ENCODE assay signal across 2 cellular contexts in genomic region chr20:46293084-46293483, GRCh38.
TF ChIP-seq lines count a peak whose summit lies in the region.

No MANE protein-coding gene starts in this region.

TF ChIP-seq in K562, 482 proteins besides CTCF, POLR2A, EP300 and RAD21 (continues in another document):
- TF ChIP-seq AFF1 (IDR thresholded peaks at IDR 0.05; ENCODE audit: low read depth in 1 of 2, partially characterized antibody in 2 of 2) = peak in 1 of 2 experiments; percentile 39
- TF ChIP-seq ESRRB (CRISPR knock-in tag; IDR thresholded peaks at IDR 0.05; ENCODE audit: borderline replicate concordance) = no peak
- peak; percentile 82 for TF ChIP-seq EGR1 (conservative IDR thresholded peaks at IDR 0.05)
- peak in 1 of 2 experiments; percentile 73; a peak in 2 of 4 replicates for TF ChIP-seq SIN3A (IDR thresholded peaks at IDR 0.05; ENCODE audit: borderline replicate concordance in 2 of 2, control insufficient read depth in 1 of 2, low read depth in 2 of 2, low read length in 2 of 2)
- TF ChIP-seq E2F4 (CRISPR knock-in tag; IDR thresholded peaks at IDR 0.05; ENCODE audit: low read depth) = no peak
- peak; percentile 92 for TF ChIP-seq ZNF384 (IDR thresholded peaks at IDR 0.05; ENCODE audit: low read depth, low read length)
- TF ChIP-seq FOS (IDR thresholded peaks at IDR 0.05; ENCODE audit: extremely low read depth, insufficient read length) = no peak
- TF ChIP-seq EHMT2 (IDR thresholded peaks at IDR 0.05) = peak; percentile 96
- 0 out of 2 replicates have a peak, but pooled peaks have one; percentile 62 for TF ChIP-seq PRMT5 (CRISPR knock-in tag; IDR thresholded peaks at IDR 0.05)
- no peak for TF ChIP-seq AFF4 (CRISPR knock-in tag; IDR thresholded peaks at IDR 0.05)
- no peak for TF ChIP-seq LCOR (CRISPR knock-in tag; IDR thresholded peaks at IDR 0.05)
- peak; percentile 91 for TF ChIP-seq MIER1 (IDR thresholded peaks at IDR 0.05; ENCODE audit: low read depth)
- TF ChIP-seq ZNF644 (tag; IDR thresholded peaks at IDR 0.05; ENCODE audit: low read depth) = 0 out of 2 replicates have a peak, but pooled peaks have one; percentile 39

TF ChIP-seq in liver, 16 proteins besides CTCF, POLR2A, EP300 and RAD21:
- TF ChIP-seq REST (IDR thresholded peaks at IDR 0.05) (peak; percentile 98), MAX (IDR thresholded peaks at IDR 0.05) (no peak), FOXA2 (IDR thresholded peaks at IDR 0.05) (no peak), EGR1 (IDR thresholded peaks at IDR 0.05; ENCODE audit: low read depth in 2 of 2) (no peak)
